Comparison of ENCODE assay signal across 9 cellular contexts in genomic region chr18:29549759-29550158, GRCh38.
"Had no signal": no experiment of that assay in that cellular context is flagged by ENCODE, and none has a peak within 500 bp of the region (broad histone marks: within the 10 kb centered on the region; RNA-seq: fewer than 3 reads in every experiment).

No MANE protein-coding gene starts in this region.

- H3K9ac ChIP-seq: GM23248 had no signal

- H3K4me1 ChIP-seq: HAP-1 had no signal

- DNase-seq: GM23248, GOT3, H7, H9, HCEC 1CT, HFFc6 had no signal

- H3K4me3 ChIP-seq: GM23248, GM23338, HAP-1 had no signal

- H3K4me2 ChIP-seq: GM23338 had no signal

- H3K9me3 ChIP-seq: HAP-1 had no signal

- H3K27ac ChIP-seq: GM23248 had no signal

- H3K36me3 ChIP-seq: HAP-1 had no signal

- ATAC-seq: GM23338, HCT116 had no signal

- H2AFZ ChIP-seq: GM23248 had no signal
